In genomic region chr17:47209499-47209898, GRCh38 we compare ENCODE assay signal across 18 cellular contexts. TPM values are rescaled to one million over a fixed set of nuclear protein-coding genes. Genes with fewer than 3 reads are reported as not detected.
DNase-seq lines count a peak whose midpoint lies in the region; ATAC-seq and TF ChIP-seq lines count a peak whose summit lies in the region.
"Had no signal": no experiment of that assay in that cellular context is flagged by ENCODE, and none has a peak within 500 bp of the region (broad histone marks: within the 10 kb centered on the region; RNA-seq: fewer than 3 reads in every experiment).

No MANE protein-coding gene starts in this region.

- H3K23ac ChIP-seq in neuronal stem cell (ENCODE audit: low read depth, low read length, poor library complexity) = no peak overlapping the region

- H3K36me3 ChIP-seq in BLaER1 (no peaks in the 10 kb centered on the region), HUES6 (ENCODE audit: control insufficient read depth, insufficient read depth, low read length) (no peaks in the 10 kb centered on the region), neuronal stem cell (replicated peaks in 1 of 2; ENCODE audit: control insufficient read depth in 2 of 2, insufficient read depth in 2 of 2, low read length in 2 of 2) (no peaks in the 10 kb centered on the region)
- H3K36me3 ChIP-seq: HAP-1 had no signal

- H3K27ac ChIP-seq in BLaER1 (peak overlapping the region; percentile 87), HUES6 (ENCODE audit: low read depth, low read length) (no peak overlapping the region), neuronal stem cell (replicated peaks; ENCODE audit: low read length) (no peak overlapping the region)

- H2BK120ac ChIP-seq in neuronal stem cell (ENCODE audit: low read depth, low read length) = peak overlapping the region; percentile 61

- WGBS in neuronal stem cell (ENCODE audit: extremely low coverage in 2 of 2, insufficient read length in 2 of 2, insufficient replicate concordance in 1 of 2), 2 donors = no CpG with 5 or more reads among the region's 3 CpGs

- H2BK12ac ChIP-seq in neuronal stem cell (ENCODE audit: low read length) = no peak overlapping the region

- no peak overlapping the region for H3K4me3 Mint-ChIP-seq in chondrocyte (ENCODE audit: unreplicated experiment)
- H3K4me3 Mint-ChIP-seq: CD4-positive, alpha-beta T cell had no signal

- no peaks in the 10 kb centered on the region for H3K79me1 ChIP-seq in neuronal stem cell (ENCODE audit: low read depth, low read length)

- H3K14ac ChIP-seq in neuronal stem cell (ENCODE audit: low read length) = no peak overlapping the region

- H4K8ac ChIP-seq in neuronal stem cell (ENCODE audit: low read depth, low read length) = no peak overlapping the region

- no peak overlapping the region for H2AK5ac ChIP-seq in neuronal stem cell (ENCODE audit: low read depth, low read length)

- H3K9ac ChIP-seq in BLaER1 (peak overlapping the region; percentile 30), HUES6 (ENCODE audit: low read length) (peak overlapping the region; percentile 21), neuronal stem cell (ENCODE audit: low read depth, low read length, poor library complexity) (no peak overlapping the region)

- H3K4me3 ChIP-seq in BLaER1 (peak overlapping the region; percentile 41), HUES6 (ENCODE audit: low read depth, low read length) (peak overlapping the region; percentile 16; the same call in 1 of the 2 replicates), neuronal stem cell (ENCODE audit: low read length in 2 of 2) (no peak overlapping the region)
- H3K4me3 ChIP-seq: HAP-1 had no signal

- peaks cover 52% of the 10 kb centered on the region for H3K4me1 Mint-ChIP-seq in chondrocyte (ENCODE audit: low read depth)

- H4K20me1 ChIP-seq in BLaER1 = no peaks in the 10 kb centered on the region

- no peak overlapping the region for H4K91ac ChIP-seq in neuronal stem cell (ENCODE audit: low read depth, low read length, poor library complexity)

- no peaks in the 10 kb centered on the region for H3K36me3 Mint-ChIP-seq in chondrocyte (ENCODE audit: low read depth)

- no peaks in the 10 kb centered on the region for H3K27me3 Mint-ChIP-seq in chondrocyte (ENCODE audit: low read depth)

- H2AFZ ChIP-seq in neuronal stem cell (ENCODE audit: low read length) = peak overlapping the region; percentile 18

- no peak overlapping the region for H3K4ac ChIP-seq in neuronal stem cell (ENCODE audit: low read length)

- no peak overlapping the region for H2BK15ac ChIP-seq in neuronal stem cell (ENCODE audit: low read length)

- no peak for DNase-seq in chondrocyte (ENCODE audit: low spot score)
- no peak for DNase-seq in neuronal stem cell (ENCODE audit: low spot score)
- no peak for DNase-seq in putamen (ENCODE audit: low spot score)
- DNase-seq in NCI-H1694 treated with DMSO at 0.1 percent for 48 hours (lab: John Stamatoyannopoulos, UW) = no peak
- DNase-seq in stimulated activated CD8-positive, alpha-beta memory T cell treated with anti-CD3 and anti-CD28 coated beads, Interleukin-4, amount 100 ng/mL, for 48 hours = no peak
- DNase-seq: ACHN; AML-193; Calu3; CD4-positive, alpha-beta T cell; NCI-H1930; NCI-H2171; NCI-H748 treated with DMSO at 0.1 percent for 48 hours had no signal

- H3K9me3 Mint-ChIP-seq in chondrocyte (ENCODE audit: low read depth) = no peaks in the 10 kb centered on the region
- H3K9me3 Mint-ChIP-seq: CD4-positive, alpha-beta T cell had no signal

- no peaks in the 10 kb centered on the region for H3K9me3 ChIP-seq in BLaER1
- H3K9me3 ChIP-seq in HUES6 (ENCODE audit: control insufficient read depth, insufficient read depth, low read depth, low read length) = no peaks in the 10 kb centered on the region
- H3K9me3 ChIP-seq in neuronal stem cell (replicated peaks in 1 of 2; ENCODE audit: control insufficient read depth in 2 of 2, insufficient read depth in 1 of 2, low read depth in 1 of 2, low read length in 2 of 2) = no peaks in the 10 kb centered on the region
- H3K9me3 ChIP-seq: HAP-1 had no signal

- ATAC-seq in GM21737 (IDR thresholded peaks at IDR 0.05; ENCODE audit: unreplicated experiment) = no peak

- H3K4me1 ChIP-seq in BLaER1 = peaks cover 68% of the 10 kb centered on the region
- H3K4me1 ChIP-seq in HUES6 (ENCODE audit: control insufficient read depth, insufficient read depth, low read length) = peaks cover 20% of the 10 kb centered on the region
- peaks cover 8 to 17% of the 10 kb centered on the region in 2 donors for H3K4me1 ChIP-seq in neuronal stem cell (ENCODE audit: control insufficient read depth in 2 of 2, insufficient read depth in 1 of 2, low read depth in 1 of 2, low read length in 2 of 2)
- H3K4me1 ChIP-seq: HAP-1 had no signal

- no peak for TF ChIP-seq CTCF in chondrocyte (IDR thresholded peaks at IDR 0.05)

- H3K27me3 ChIP-seq in BLaER1 (no peaks in the 10 kb centered on the region), HUES6 (ENCODE audit: control insufficient read depth, insufficient read depth, low read length) (no peaks in the 10 kb centered on the region), neuronal stem cell (ENCODE audit: control insufficient read depth in 3 of 3, insufficient read depth in 3 of 3, low read depth in 1 of 3, low read length in 3 of 3) (peaks cover 0 to 34% (median 0%) of the 10 kb centered on the region in 3 experiments)

- H3K18ac ChIP-seq in neuronal stem cell (ENCODE audit: low read length) = peak overlapping the region; percentile 66

- H2BK5ac ChIP-seq in neuronal stem cell (ENCODE audit: low read length) = no peak overlapping the region

- H3K4me2 ChIP-seq in BLaER1 (peak overlapping the region; percentile 91), neuronal stem cell (ENCODE audit: insufficient read depth, low read length, poor library complexity, severe bottlenecking) (no peak overlapping the region)

- peak overlapping the region; percentile 80 for H3K27ac Mint-ChIP-seq in chondrocyte (ENCODE audit: unreplicated experiment)
- H3K27ac Mint-ChIP-seq: CD4-positive, alpha-beta T cell had no signal

RNA-seq across cellular contexts. Expression of gene MYL4, which starts 0.4 kb away (rescaled TPM):
- 0.51 to 1.9 TPM (median 1.1 TPM) in 3 replicates for total RNA-seq in chondrocyte
- 2.0 TPM for polyA plus RNA-seq in neuronal stem cell (2013, experiment 1 of 2)
- 2.3 TPM for polyA plus RNA-seq in neuronal stem cell (2013, experiment 2 of 2)
- total RNA-seq: Calu3; CD4-positive, alpha-beta T cell; HT1080; NCI-H460 had no signal

RNA-seq across cellular contexts. Expression of gene CDC27, which starts 20.4 kb away (rescaled TPM):
- total RNA-seq in chondrocyte = 121 to 133 TPM (median 128 TPM) in 3 replicates
- 58.9 TPM for polyA plus RNA-seq in neuronal stem cell (2013, experiment 1 of 2)
- 57.4 TPM for polyA plus RNA-seq in neuronal stem cell (2013, experiment 2 of 2)

RNA-seq across cellular contexts. Expression of gene ITGB3, which starts 44.1 kb away (rescaled TPM):
- 0.85 to 11.4 TPM (median 10.5 TPM) in 3 replicates for total RNA-seq in chondrocyte
- polyA plus RNA-seq in neuronal stem cell (2013, experiment 1 of 2) = 0.01 TPM
- 0.01 TPM for polyA plus RNA-seq in neuronal stem cell (2013, experiment 2 of 2)
- total RNA-seq: NCI-H460 had no signal

Comparison
In these comparisons a context has a peak if more than half of its experiments do, and no peak if none do; other contexts are left out.
1. H3K4me3 ChIP-seq: peak in BLaER1 (single experiment) and HUES6 (single experiment); none in neuronal stem cell (0 of 2).